1 cellular context compared by ENCODE assay signal in genomic region chr22:31399211-31400022, GRCh38.
TF ChIP-seq lines count a peak whose summit lies in the region.

DRG1 (plus strand) TSS chr22:31399604; CDS start chr22:31399684, 80 bp downstream.

TF ChIP-seq in K562, 482 proteins besides CTCF, POLR2A, EP300 and RAD21 (continued from another document and continues in another):
- TF ChIP-seq ZNF407 (IDR thresholded peaks at IDR 0.05; ENCODE audit: low read depth): no peak
- TF ChIP-seq GTF2A2 (tag; IDR thresholded peaks at IDR 0.05): no peak
- no peak for TF ChIP-seq EWSR1 (IDR thresholded peaks at IDR 0.05; ENCODE audit: borderline replicate concordance, low read depth, partially characterized antibody)
- TF ChIP-seq ATF3 (IDR thresholded peaks at IDR 0.05): no peak
- no peak for TF ChIP-seq ATF3 (CRISPR knock-in tag; conservative IDR thresholded peaks at IDR 0.05)
- no peak for TF ChIP-seq FIP1L1 (IDR thresholded peaks at IDR 0.05; ENCODE audit: low read depth, low read length, poor library complexity, severe bottlenecking)
- TF ChIP-seq NR1H2 (CRISPR knock-in tag; IDR thresholded peaks at IDR 0.05): no peak
- no peak for TF ChIP-seq ZNF780A (CRISPR knock-in tag; IDR thresholded peaks at IDR 0.05)
- TF ChIP-seq CSDE1 (IDR thresholded peaks at IDR 0.05): no peak
- TF ChIP-seq NFATC3 (IDR thresholded peaks at IDR 0.05): no peak
- no peak for TF ChIP-seq ZBTB49 (CRISPR knock-in tag; IDR thresholded peaks at IDR 0.05; ENCODE audit: borderline replicate concordance)
- TF ChIP-seq HEY1 (CRISPR knock-in tag; IDR thresholded peaks at IDR 0.05; ENCODE audit: borderline replicate concordance): no peak
- TF ChIP-seq ZNF764 (CRISPR knock-in tag; IDR thresholded peaks at IDR 0.05; ENCODE audit: low read depth): no peak
- no peak for TF ChIP-seq HNRNPUL1 (IDR thresholded peaks at IDR 0.05; ENCODE audit: low read length)
- TF ChIP-seq STAG1 (CRISPR knock-in tag; IDR thresholded peaks at IDR 0.05; ENCODE audit: borderline replicate concordance): no peak; the same call in 1 of the 2 replicates
- no peak for TF ChIP-seq POLR3A (IDR thresholded peaks at IDR 0.05; ENCODE audit: borderline replicate concordance, extremely low read depth, insufficient read depth, insufficient read length)
- TF ChIP-seq TEAD1 (CRISPR knock-in tag; IDR thresholded peaks at IDR 0.05): peak in 1 of 2 experiments; percentile 44; a peak in 2 of 4 replicates
- TF ChIP-seq RBM15 (IDR thresholded peaks at IDR 0.05; ENCODE audit: insufficient read depth, low read length): no peak
- TF ChIP-seq ESRRB (CRISPR knock-in tag; IDR thresholded peaks at IDR 0.05; ENCODE audit: borderline replicate concordance): no peak
- TF ChIP-seq HCFC1 (IDR thresholded peaks at IDR 0.05; ENCODE audit: low read depth, low read length): no peak; the same call in 1 of the 2 replicates
- no peak for TF ChIP-seq ZFP1 (CRISPR knock-in tag; IDR thresholded peaks at IDR 0.05)
- no peak for TF ChIP-seq ZEB2 (IDR thresholded peaks at IDR 0.05)
- TF ChIP-seq STAT6 (CRISPR knock-in tag; IDR thresholded peaks at IDR 0.05): no peak
- TF ChIP-seq CHD2 (IDR thresholded peaks at IDR 0.05; ENCODE audit: low read depth, low read length): peak; percentile 95
- no peak for TF ChIP-seq HDAC6 (IDR thresholded peaks at IDR 0.05; ENCODE audit: low read depth, low read length)
- 0 out of 2 replicates have a peak, but pooled peaks have one; percentile 39 for TF ChIP-seq ERF (CRISPR knock-in tag; IDR thresholded peaks at IDR 0.05)
- no peak for TF ChIP-seq FOXM1 (IDR thresholded peaks at IDR 0.05; ENCODE audit: low read depth)
- TF ChIP-seq FOXM1 (CRISPR knock-in tag; IDR thresholded peaks at IDR 0.05; ENCODE audit: low read depth): no peak
- TF ChIP-seq ZBTB7A (IDR thresholded peaks at IDR 0.05; ENCODE audit: borderline replicate concordance, control insufficient read depth, low read depth, low read length): peak; percentile 94
- TF ChIP-seq ETV6 (IDR thresholded peaks at IDR 0.05; ENCODE audit: borderline replicate concordance in 1 of 2, low read depth in 2 of 2, low read length in 1 of 2): no peak
- no peak for TF ChIP-seq ETV6 (CRISPR knock-in tag; IDR thresholded peaks at IDR 0.05; ENCODE audit: borderline replicate concordance)
- peak; percentile 78 for TF ChIP-seq RBBP5 (IDR thresholded peaks at IDR 0.05; ENCODE audit: borderline replicate concordance, insufficient read depth, low read length, poor library complexity, severe bottlenecking)
- TF ChIP-seq SRSF1 (IDR thresholded peaks at IDR 0.05; ENCODE audit: low read depth, low read length): no peak
- peak; percentile 70 for TF ChIP-seq TAF9B (IDR thresholded peaks at IDR 0.05; ENCODE audit: partially characterized antibody)
- TF ChIP-seq ZBTB33 (CRISPR knock-in tag; IDR thresholded peaks at IDR 0.05): 0 out of 2 replicates have a peak, but pooled peaks have one; percentile 25
- TF ChIP-seq SUPT5H (IDR thresholded peaks at IDR 0.05): peak; percentile 96
- TF ChIP-seq GATA2 (CRISPR knock-in tag; IDR thresholded peaks at IDR 0.05): no peak
- no peak for TF ChIP-seq ZC3H8 (IDR thresholded peaks at IDR 0.05)
- no peak for TF ChIP-seq ELF2 (CRISPR knock-in tag; IDR thresholded peaks at IDR 0.05)
- TF ChIP-seq MYNN (IDR thresholded peaks at IDR 0.05): no peak
- no peak for TF ChIP-seq MYNN (CRISPR knock-in tag; IDR thresholded peaks at IDR 0.05)
- TF ChIP-seq ZBTB26 (CRISPR knock-in tag; IDR thresholded peaks at IDR 0.05): no peak
- TF ChIP-seq ZNF444 (CRISPR knock-in tag; IDR thresholded peaks at IDR 0.05): no peak
- 0 out of 2 replicates have a peak, but pooled peaks have one; percentile 12 for TF ChIP-seq ZNF511 (CRISPR knock-in tag; IDR thresholded peaks at IDR 0.05)
- TF ChIP-seq ZNF589 (CRISPR knock-in tag; IDR thresholded peaks at IDR 0.05; ENCODE audit: low read depth): no peak
- TF ChIP-seq COPS2 (conservative IDR thresholded peaks at IDR 0.05): no peak
- TF ChIP-seq RAD51 (IDR thresholded peaks at IDR 0.05; ENCODE audit: borderline replicate concordance, low read depth): no peak
- peak; percentile 82 for TF ChIP-seq POLR2H (tag; IDR thresholded peaks at IDR 0.05; ENCODE audit: low read depth)
- TF ChIP-seq CGGBP1 (CRISPR knock-in tag; IDR thresholded peaks at IDR 0.05): 0 out of 2 replicates have a peak, but pooled peaks have one; percentile 17
- TF ChIP-seq HMGN3 (IDR thresholded peaks at IDR 0.05; ENCODE audit: borderline replicate concordance, extremely low read depth, insufficient read length, low read depth, low read length): peak; percentile 80
- no peak for TF ChIP-seq CHCHD3 (CRISPR knock-in tag; IDR thresholded peaks at IDR 0.05)
- peak; percentile 70 for TF ChIP-seq PML (IDR thresholded peaks at IDR 0.05; ENCODE audit: low read length)
- TF ChIP-seq TOE1 (IDR thresholded peaks at IDR 0.05; ENCODE audit: borderline replicate concordance): no peak
- TF ChIP-seq TOE1 (CRISPR knock-in tag; IDR thresholded peaks at IDR 0.05; ENCODE audit: borderline replicate concordance, low read depth): no peak
- no peak for TF ChIP-seq RBM39 (optimal IDR thresholded peaks at IDR 0.05; ENCODE audit: low read depth, low read length)
- no peak for TF ChIP-seq ZNF217 (CRISPR knock-in tag; IDR thresholded peaks at IDR 0.05)
